ENCODE assay signal across 11 cellular contexts in genomic region chr15:63531586-63531985, GRCh38. TPM values are rescaled to one million over a fixed set of nuclear protein-coding genes. Genes with fewer than 3 reads are reported as not detected.
A peak's percentile ranks its signal among the peaks of the same experiment; 100 is the strongest.
DNase-seq lines count a peak whose midpoint lies in the region; ATAC-seq and TF ChIP-seq lines count a peak whose summit lies in the region.
"Had no signal": no experiment of that assay in that cellular context is flagged by ENCODE, and none has a peak within 500 bp of the region (broad histone marks: within the 10 kb centered on the region; RNA-seq: fewer than 3 reads in every experiment).

No MANE protein-coding gene starts in this region.

- 95% methylated on average over 4 of the region's 4 CpGs for WGBS in gastroesophageal sphincter (ENCODE audit: low coverage in 1 of 2), 2 donors

- intact Hi-C loops in OCI-LY7 (cut with micrococcal nuclease; ENCODE audit: unreplicated experiment): no loop called here

- TF ChIP-seq POLR2A in gastroesophageal sphincter (IDR thresholded peaks at IDR 0.05): no peak

- H3K9me3 ChIP-seq in DOHH2 (ENCODE audit: control insufficient read depth, insufficient read depth, low read length) (no peaks in the 10 kb centered on the region), OCI-LY7 (ENCODE audit: low read length) (no peaks in the 10 kb centered on the region), gastroesophageal sphincter (no peaks in the 10 kb centered on the region)

- POLR2A ChIA-PET in OCI-LY7 (lab: Charles Lee): interaction anchor here (1.9 kb wide), 1 partner anchor 13 kb away, joined by 8 read pairs; no protein-coding TSS in a partner anchor

- H3K4me2 ChIP-seq in DOHH2 (ENCODE audit: low read length) (no peak overlapping the region), OCI-LY7 (ENCODE audit: low read length) (no peak overlapping the region)

- H3K79me2 ChIP-seq in DOHH2 (ENCODE audit: control insufficient read depth, low read length) (peaks cover 93% of the 10 kb centered on the region), OCI-LY7 (ENCODE audit: insufficient read depth, low read depth, low read length) (peaks cover 60% of the 10 kb centered on the region; the same call in 1 of the 2 replicates)

- BruUV-seq in OCI-LY7 (replicated peaks; lab: Mats Ljungman, UMichigan): no TSS peak

- H3K27me3 ChIP-seq in DOHH2 (ENCODE audit: control insufficient read depth, low read length) (no peaks in the 10 kb centered on the region), gastroesophageal sphincter (no peaks in the 10 kb centered on the region)

- H3K27ac ChIP-seq in 22Rv1 (peak overlapping the region; percentile 51; the same call in 1 of the 2 replicates), DOHH2 (ENCODE audit: low read depth, low read length) (no peak overlapping the region), OCI-LY7 (ENCODE audit: low read depth, low read length, poor library complexity, severe bottlenecking) (no peak overlapping the region), gastroesophageal sphincter (no peak overlapping the region)

- H3K4me1 ChIP-seq in DOHH2 (ENCODE audit: control insufficient read depth, low read length) (peaks cover 37% of the 10 kb centered on the region), OCI-LY7 (ENCODE audit: insufficient read depth, low read length, poor library complexity, severe bottlenecking) (peaks cover 15% of the 10 kb centered on the region), gastroesophageal sphincter (peaks cover 0 to 34% (median 0%) of the 10 kb centered on the region in 3 donors)

- H3K4me3 ChIP-seq in DOHH2 (ENCODE audit: low read length): no peak overlapping the region
- no peak overlapping the region for H3K4me3 ChIP-seq in OCI-LY7 (ENCODE audit: low read depth, low read length, poor library complexity, severe bottlenecking)
- H3K4me3 ChIP-seq in fibroblast of villous mesenchyme (ENCODE audit: low read depth, low read length): no peak overlapping the region
- H3K4me3 ChIP-seq in gastroesophageal sphincter: no peak overlapping the region

- DNase-seq in OCI-LY7 (ENCODE audit: low spot score) (no peak), fibroblast of villous mesenchyme (ENCODE audit: low read depth) (no peak), NOMO-1 (lab: John Stamatoyannopoulos, UW; ENCODE audit: unreplicated experiment in 2 of 2) (no peak), NCI-H1092 (lab: John Stamatoyannopoulos, UW) (no peak)
- DNase-seq in effector CD4-positive, alpha-beta T cell: no peak
- DNase-seq: central memory CD4-positive, alpha-beta T cell; NCI-H2029; stimulated activated CD4-positive, alpha-beta T cell treated with anti-CD3 and anti-CD28 coated beads, Interleukin-2, amount 100 ng/mL, for 24 hours had no signal

- TF ChIP-seq CTCF in 22Rv1 (IDR thresholded peaks at IDR 0.05): peak; percentile 25; the same call in 1 of the 2 replicates
- peak; percentile 47 for TF ChIP-seq CTCF in DOHH2 (IDR thresholded peaks at IDR 0.05; ENCODE audit: low read depth, low read length, poor library complexity, severe bottlenecking)
- peak; percentile 58 for TF ChIP-seq CTCF in OCI-LY7 (conservative IDR thresholded peaks at IDR 0.05; ENCODE audit: low read length)
- peak; percentile 24 for TF ChIP-seq CTCF in fibroblast of villous mesenchyme (IDR thresholded peaks at IDR 0.05; ENCODE audit: insufficient read depth, low read depth, low read length)
- no peak for TF ChIP-seq CTCF in gastroesophageal sphincter (IDR thresholded peaks at IDR 0.05)

- H2AFZ ChIP-seq in OCI-LY7 (ENCODE audit: low read length): no peak overlapping the region

- H3K9me2 ChIP-seq in DOHH2 (replicated peaks; ENCODE audit: control insufficient read depth, low read length) (no peaks in the 10 kb centered on the region), OCI-LY7 (ENCODE audit: insufficient read depth, low read length) (no peaks in the 10 kb centered on the region)

- H4K20me1 ChIP-seq in DOHH2 (ENCODE audit: control insufficient read depth, insufficient read depth, low read depth, low read length): peaks cover 18% of the 10 kb centered on the region
- H4K20me1 ChIP-seq in OCI-LY7 (ENCODE audit: insufficient read depth, low read length): peaks cover 8% of the 10 kb centered on the region; the same call in 1 of the 2 replicates

- TF ChIP-seq EP300 in gastroesophageal sphincter (IDR thresholded peaks at IDR 0.05): no peak

- no peak for ATAC-seq in gastroesophageal sphincter

- H3F3A ChIP-seq in DOHH2 (ENCODE audit: control insufficient read depth, insufficient read depth): no peaks in the 10 kb centered on the region

- CTCF ChIA-PET in OCI-LY7 (lab: Charles Lee; ENCODE audit: unreplicated experiment): no interaction called here

- H3K36me3 ChIP-seq in DOHH2 (ENCODE audit: control insufficient read depth, low read length): peaks cover 8% of the 10 kb centered on the region
- H3K36me3 ChIP-seq in OCI-LY7 (ENCODE audit: insufficient read depth, low read length): no peaks in the 10 kb centered on the region
- no peaks in the 10 kb centered on the region for H3K36me3 ChIP-seq in gastroesophageal sphincter

RNA-seq across cellular contexts. Expression of gene USP3, which starts 27.2 kb away (rescaled TPM):
- 26.3 and 34.6 TPM in 2 replicates for total RNA-seq in OCI-LY7 (2014; rRNA removed; shearing (Covaris generic))
- total RNA-seq in OCI-LY7 (2022) (53.0 and 64.9 TPM in 2 replicates), fibroblast of villous mesenchyme (29.3 and 34.1 TPM in 2 replicates), gastroesophageal sphincter (10 to 100 TPM; 36.6 to 50.3 (median 45.5) TPM)

Comparison
In these comparisons a context has a peak if more than half of its experiments do, and no peak if none do; other contexts are left out.
1. CTCF ChIP-seq: peak in 22Rv1 (single experiment), DOHH2 (single experiment), OCI-LY7 (single experiment) and fibroblast of villous mesenchyme (single experiment); none in gastroesophageal sphincter (0 of 4).